In the genomic region with DNA sequence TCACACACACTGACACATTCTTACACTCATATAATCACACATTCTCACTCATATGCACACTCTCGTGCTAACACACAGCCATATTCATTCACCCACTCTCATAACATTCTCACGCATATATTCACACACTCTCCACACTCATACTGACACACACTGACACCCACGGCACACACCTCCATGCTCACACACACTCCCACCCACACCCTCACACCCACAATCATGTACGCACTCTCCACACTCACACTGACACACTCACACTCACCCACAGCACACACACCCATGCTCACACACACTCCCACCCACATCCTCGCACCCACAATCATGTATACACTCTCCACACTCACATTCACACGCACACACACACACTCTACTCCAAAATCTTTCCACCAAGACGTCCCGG, we compare ENCODE assay signal across 19 cellular contexts. TPM values are rescaled to one million over a fixed set of nuclear protein-coding genes. Genes with fewer than 3 reads are reported as not detected.
A peak's percentile ranks its signal among the peaks of the same experiment; 100 is the strongest.
DNase-seq lines count a peak whose midpoint lies in the region; ATAC-seq, FAIRE-seq and TF ChIP-seq lines count a peak whose summit lies in the region.
"Had no signal": no experiment of that assay in that cellular context is flagged by ENCODE, and none has a peak within 500 bp of the region (broad histone marks: within the 10 kb centered on the region; RNA-seq: fewer than 3 reads in every experiment).

No MANE protein-coding gene starts in this region.

- no TSS peak for BruUV-seq in GM12878 (replicated peaks; lab: Mats Ljungman, UMichigan)

- no peak for ATAC-seq in GM12878
- ATAC-seq in GM19023 (IDR thresholded peaks at IDR 0.05; ENCODE audit: unreplicated experiment), result no peak
- no peak for ATAC-seq in effector memory CD8-positive, alpha-beta T cell (replicated peaks)

- no peaks in the 10 kb centered on the region for H3K27me3 Mint-ChIP-seq in endodermal cell (ENCODE audit: insufficient read depth)
- H3K27me3 Mint-ChIP-seq in mesothelial cell of epicardium (ENCODE audit: low read depth), result no peaks in the 10 kb centered on the region
- H3K27me3 Mint-ChIP-seq in effector memory CD8-positive, alpha-beta T cell, result peaks cover 7 to 27% of the 10 kb centered on the region in 2 donors

- POLR2A ChIA-PET in GM12878 (lab: Charles Lee), result no interaction called here

- no peak for TF ChIP-seq EP300 in GM12878 (IDR thresholded peaks at IDR 0.05; ENCODE audit: borderline replicate concordance in 1 of 2, control insufficient read depth in 1 of 2, low read depth in 2 of 2, low read length in 2 of 2)
- TF ChIP-seq EP300 in suprapubic skin (IDR thresholded peaks at IDR 0.05), result no peak

- H3K4me3 ChIP-seq in GM12878 (no peak overlapping the region), endodermal cell (ENCODE audit: low read length) (no peak overlapping the region), suprapubic skin (no peak overlapping the region), vagina (no peak overlapping the region)
- H3K4me3 ChIP-seq: SJCRH30 had no signal

- in situ Hi-C loops in GM12878 (cut with MboI), result no loop called here

- no peaks in the 10 kb centered on the region for H3K79me2 ChIP-seq in GM12878 (ENCODE audit: control insufficient read depth, insufficient read depth, low read length)

- TF ChIP-seq POLR2A in GM12878 (IDR thresholded peaks at IDR 0.05; ENCODE audit: low read depth, low read length) (no peak), suprapubic skin (IDR thresholded peaks at IDR 0.05) (no peak), vagina (IDR thresholded peaks at IDR 0.05) (no peak)

- no peak overlapping the region for H3K4me2 ChIP-seq in GM12878 (ENCODE audit: control insufficient read depth, insufficient read depth)

- TF ChIP-seq CTCF in GM12878 (IDR thresholded peaks at IDR 0.05 in 2 of 3, conservative IDR thresholded peaks at IDR 0.05 in 1 of 3; ENCODE audit: control insufficient read depth in 2 of 3, extremely low read depth in 1 of 3, insufficient read depth in 1 of 3, low read depth in 3 of 3, low read length in 3 of 3) (no peak), endodermal cell (conservative IDR thresholded peaks at IDR 0.05) (no peak), mesothelial cell of epicardium (IDR thresholded peaks at IDR 0.05; ENCODE audit: unreplicated experiment) (no peak), suprapubic skin (IDR thresholded peaks at IDR 0.05) (no peak), vagina (IDR thresholded peaks at IDR 0.05) (no peak)

- H3K9ac ChIP-seq in GM12878 (ENCODE audit: control insufficient read depth, insufficient read depth, low read length) (no peak overlapping the region), endodermal cell (ENCODE audit: extremely low read depth, low read length, poor library complexity, severe bottlenecking) (no peak overlapping the region)

- no peak for DNase-seq in GM12878 (ENCODE audit: low read depth, low spot score)
- no peak for DNase-seq in endodermal cell
- no peak for DNase-seq in mesothelial cell of epicardium (ENCODE audit: low spot score in 2 of 2, unreplicated experiment in 2 of 2)
- DNase-seq in suprapubic skin (ENCODE audit: low spot score in 2 of 2), result no peak
- DNase-seq in effector memory CD8-positive, alpha-beta T cell, result no peak
- DNase-seq in vagina (ENCODE audit: extremely low spot score in 2 of 2), result no peak
- DNase-seq: Caco-2; CD4-positive, CD25-positive, alpha-beta regulatory T cell; HFFc6; Kasumi-1; NCI-H1105 treated with DMSO at 0.1 percent for 48 hours; NCI-H187; NCI-H345; NCI-H69; OCI-M1; SJCRH30 had no signal

- intact Hi-C loops in GM12878 (cut with micrococcal nuclease; ENCODE audit: unreplicated experiment) (no loop called here), vagina (cut with DNase I) (no loop called here)

- H3K4me3 Mint-ChIP-seq in endodermal cell (no peak overlapping the region), mesothelial cell of epicardium (no peak overlapping the region)
- H3K4me3 Mint-ChIP-seq in effector memory CD8-positive, alpha-beta T cell, result no peak overlapping the region
- H3K4me3 Mint-ChIP-seq: B cell; CD4-positive, CD25-positive, alpha-beta regulatory T cell; HFFc6 had no signal

- no peak for FAIRE-seq in GM12878 (lab: Jason Lieb, UNC)
- FAIRE-seq: GM19239 had no signal

- H3K27me3 ChIP-seq in GM12878 (replicated peaks in 1 of 2; ENCODE audit: control insufficient read depth in 2 of 2, insufficient read depth in 2 of 2, low read length in 1 of 2), result peaks cover 4 to 5% of the 10 kb centered on the region in 2 experiments
- no peaks in the 10 kb centered on the region for H3K27me3 ChIP-seq in endodermal cell (ENCODE audit: control insufficient read depth, insufficient read depth, low read length, poor library complexity, severe bottlenecking)
- peaks cover 4% of the 10 kb centered on the region for H3K27me3 ChIP-seq in suprapubic skin
- no peaks in the 10 kb centered on the region for H3K27me3 ChIP-seq in vagina
- H3K27me3 ChIP-seq: SJCRH30 had no signal

- H2AFZ ChIP-seq in GM12878 (ENCODE audit: control insufficient read depth, low read depth, low read length), result no peak overlapping the region

- H3K4me1 Mint-ChIP-seq in endodermal cell, result peaks cover 42% of the 10 kb centered on the region
- H3K4me1 Mint-ChIP-seq in mesothelial cell of epicardium, result peaks cover 24% of the 10 kb centered on the region
- peaks cover 11 to 15% of the 10 kb centered on the region in 2 donors for H3K4me1 Mint-ChIP-seq in effector memory CD8-positive, alpha-beta T cell (ENCODE audit: low read depth in 2 of 2)

- peaks cover 4% of the 10 kb centered on the region; the same call in 1 of the 2 replicates for H3K4me1 ChIP-seq in GM12878 (ENCODE audit: control insufficient read depth, insufficient read depth, low read length)
- peaks cover 16% of the 10 kb centered on the region for H3K4me1 ChIP-seq in endodermal cell (ENCODE audit: control insufficient read depth, insufficient read depth, low read length)
- peaks cover 21% of the 10 kb centered on the region for H3K4me1 ChIP-seq in suprapubic skin
- peaks cover 11% of the 10 kb centered on the region for H3K4me1 ChIP-seq in vagina

- H3K9me3 Mint-ChIP-seq in endodermal cell, result no peaks in the 10 kb centered on the region
- H3K9me3 Mint-ChIP-seq in mesothelial cell of epicardium, result no peaks in the 10 kb centered on the region
- no peaks in the 10 kb centered on the region for H3K9me3 Mint-ChIP-seq in effector memory CD8-positive, alpha-beta T cell
- H3K9me3 Mint-ChIP-seq: CD4-positive, CD25-positive, alpha-beta regulatory T cell; HFFc6 had no signal

- SMC1A ChIA-PET in GM12878 (lab: Charles Lee; ENCODE audit: uncharacterized antibody, unreplicated experiment), result no interaction called here

- TF ChIP-seq RAD21 in GM12878 (IDR thresholded peaks at IDR 0.05; ENCODE audit: insufficient read depth, low read depth, low read length), result no peak

- H3K27ac Mint-ChIP-seq in endodermal cell, result peak overlapping the region; percentile 32
- H3K27ac Mint-ChIP-seq in mesothelial cell of epicardium, result peak overlapping the region; percentile 1
- H3K27ac Mint-ChIP-seq in effector memory CD8-positive, alpha-beta T cell, result no peak overlapping the region
- H3K27ac Mint-ChIP-seq: B cell, HFFc6 had no signal

- no peak overlapping the region for H3K27ac ChIP-seq in GM12878 (ENCODE audit: control insufficient read depth, insufficient read depth)
- H3K27ac ChIP-seq in endodermal cell (ENCODE audit: low read depth, low read length), result no peak overlapping the region
- peak overlapping the region; percentile 46 for H3K27ac ChIP-seq in suprapubic skin
- H3K27ac ChIP-seq in vagina, result no peak overlapping the region
- H3K27ac ChIP-seq: SJCRH30 had no signal

- WGBS in GM12878 (ENCODE audit: insufficient coverage, insufficient replicate concordance, low lambda C conversion rate, missing lambda C conversion rate), result 14% methylated on average over 8 of the region's 8 CpGs
- 91 to 92% methylated on average over 4 to 8 of the region's 8 CpGs for WGBS in endodermal cell (ENCODE audit: insufficient coverage in 1 of 2, insufficient read length in 1 of 2), 2 experiments
- 58% methylated on average over 8 of the region's 8 CpGs for WGBS in suprapubic skin

- RAD21 ChIA-PET in GM12878 (lab: Charles Lee; ENCODE audit: unreplicated experiment), result no interaction called here

- H3K36me3 ChIP-seq in GM12878 (ENCODE audit: control insufficient read depth in 2 of 2, insufficient read depth in 2 of 2, low read length in 1 of 2) (no peaks in the 10 kb centered on the region), endodermal cell (ENCODE audit: control insufficient read depth, insufficient read depth, low read length) (no peaks in the 10 kb centered on the region), suprapubic skin (no peaks in the 10 kb centered on the region), vagina (no peaks in the 10 kb centered on the region)
- H3K36me3 ChIP-seq: SJCRH30 had no signal

- H3K36me3 Mint-ChIP-seq in endodermal cell (ENCODE audit: low read depth), result no peaks in the 10 kb centered on the region
- H3K36me3 Mint-ChIP-seq in mesothelial cell of epicardium, result no peaks in the 10 kb centered on the region
- H3K36me3 Mint-ChIP-seq in effector memory CD8-positive, alpha-beta T cell (ENCODE audit: insufficient read depth), result peaks cover 8% of the 10 kb centered on the region
- H3K36me3 Mint-ChIP-seq: CD4-positive, CD25-positive, alpha-beta regulatory T cell had no signal

- CTCF ChIA-PET in GM12878 (lab: Yijun Ruan, JAX), result interaction anchor here (1.4 kb wide), 1 partner anchor 11 kb away, joined by 6 read pairs; no protein-coding TSS in a partner anchor

- no peaks in the 10 kb centered on the region for H4K20me1 ChIP-seq in GM12878 (ENCODE audit: control insufficient read depth, insufficient read depth)

- no peaks in the 10 kb centered on the region for H3K9me3 ChIP-seq in GM12878 (replicated peaks; ENCODE audit: control insufficient read depth, insufficient read depth, low read length)
- H3K9me3 ChIP-seq in endodermal cell (ENCODE audit: control insufficient read depth, low read length), result no peaks in the 10 kb centered on the region
- no peaks in the 10 kb centered on the region for H3K9me3 ChIP-seq in suprapubic skin
- H3K9me3 ChIP-seq in vagina, result no peaks in the 10 kb centered on the region
- H3K9me3 ChIP-seq: Caco-2, SJCRH30 had no signal

RNA-seq across cellular contexts. Expression of a gene that starts 38.2 kb away (rescaled TPM):
- total RNA-seq in GM12878 (2013; cell fraction: nucleolus; rRNA removed), result 15.0 and 17.3 TPM in 2 replicates
- total RNA-seq in GM12878 (2014; rRNA removed) (31.9 and 38.5 TPM in 2 replicates), GM12878 (2014; rRNA removed; fragmentation: Illumina TruSeq; extraction: Trizol) (62.1 and 62.6 TPM in 2 replicates), GM12878 (2021) (29.2 and 30.0 TPM in 2 replicates), endodermal cell (10 to 100 TPM; 36.4 to 38.0 TPM), mesothelial cell of epicardium (32.3 to 37.7 TPM (median 36.9 TPM) in 3 replicates), suprapubic skin (10 to 100 TPM; 37.2 to 57.9 (median 46.2) TPM), vagina (28.7 TPM)
- 34.2 TPM for polyA plus RNA-seq in GM12878 (2011; ENCODE audit: low read depth)
- polyA plus RNA-seq in GM12878 (2011; rRNA removed) (49.2 and 80.1 TPM in 2 replicates), GM12878 (2014; fragmentation: Illumina TruSeq; extraction: Trizol) (70.5 and 76.8 TPM in 2 replicates), GM12878 (2014; fragmentation: Nextera tagmentation; extraction: Ambion mirVana) (10 to 100 TPM; 20.3 to 31.3 TPM), GM12878 (2014; rRNA removed) (32.9 and 38.0 TPM in 2 replicates), GM12878 (2016; fragmentation: Nextera tagmentation; extraction: Ambion mirVana) (10 to 100 TPM; 34.8 to 35.8 TPM)
- 12.1 and 13.2 TPM in 2 replicates for polyA plus RNA-seq in GM12878 (2011; cell fraction: cytosol; rRNA removed)
- 12.5 and 12.6 TPM in 2 replicates for polyA plus RNA-seq in GM12878 (2011; cell fraction: nucleus; rRNA removed)
- polyA plus RNA-seq in GM12878 (2012), result 68.3 and 73.1 TPM in 2 replicates
- polyA minus RNA-seq in GM12878 (2011; rRNA and poly(A)+ RNA removed), result 8.5 and 10.7 TPM in 2 replicates
- 3.2 and 5.9 TPM in 2 replicates for polyA minus RNA-seq in GM12878 (2011; cell fraction: cytosol; rRNA and poly(A)+ RNA removed)
- 6.4 and 12.8 TPM in 2 replicates for polyA minus RNA-seq in GM12878 (2011; cell fraction: nucleus; rRNA and poly(A)+ RNA removed)
- polyA plus RNA-seq in endodermal cell (2013, experiment 1 of 2), result 51.9 TPM
- 53.0 TPM for polyA plus RNA-seq in endodermal cell (2013, experiment 2 of 2)

RNA-seq across cellular contexts. Expression of a gene that starts 53.2 kb away (rescaled TPM):
- total RNA-seq in GM12878 (2013; cell fraction: nucleolus; rRNA removed), result 479 and 538 TPM in 2 replicates
- total RNA-seq in GM12878 (2014; rRNA removed) (72.1 and 84.6 TPM in 2 replicates), GM12878 (2014; rRNA removed; fragmentation: Illumina TruSeq; extraction: Trizol) (114 and 115 TPM in 2 replicates), GM12878 (2021) (67.4 and 78.2 TPM in 2 replicates), endodermal cell (10 to 100 TPM; 90.3 to 92.5 TPM), mesothelial cell of epicardium (133 to 158 TPM (median 150 TPM) in 3 replicates), suprapubic skin (100 to 1,000 TPM in 3 of 4 donors, 10 to 100 TPM in 1; 78.9 to 304 (median 120) TPM), vagina (163 TPM)
- polyA plus RNA-seq in GM12878 (2011; ENCODE audit: low read depth), result 90.1 TPM
- polyA plus RNA-seq in GM12878 (2011; rRNA removed) (128 and 232 TPM in 2 replicates), GM12878 (2014; fragmentation: Illumina TruSeq; extraction: Trizol) (88.5 and 118 TPM in 2 replicates), GM12878 (2014; fragmentation: Nextera tagmentation; extraction: Ambion mirVana) (10 to 100 TPM; 23.5 to 48.3 TPM), GM12878 (2014; rRNA removed) (103 and 125 TPM in 2 replicates), GM12878 (2016; fragmentation: Nextera tagmentation; extraction: Ambion mirVana) (10 to 100 TPM; 91.5 to 99.1 TPM)
- 69.9 and 105 TPM in 2 replicates for polyA plus RNA-seq in GM12878 (2011; cell fraction: cytosol; rRNA removed)
- polyA plus RNA-seq in GM12878 (2011; cell fraction: nucleus; rRNA removed), result 436 and 505 TPM in 2 replicates
- polyA plus RNA-seq in GM12878 (2012), result 121 and 150 TPM in 2 replicates
- polyA minus RNA-seq in GM12878 (2011; rRNA and poly(A)+ RNA removed), result 72.9 and 96.0 TPM in 2 replicates
- polyA minus RNA-seq in GM12878 (2011; cell fraction: cytosol; rRNA and poly(A)+ RNA removed), result 36.5 and 49.1 TPM in 2 replicates
- polyA minus RNA-seq in GM12878 (2011; cell fraction: nucleus; rRNA and poly(A)+ RNA removed), result 150 and 177 TPM in 2 replicates
- 70.9 TPM for polyA plus RNA-seq in endodermal cell (2013, experiment 1 of 2)
- 67.3 TPM for polyA plus RNA-seq in endodermal cell (2013, experiment 2 of 2)

Comparison
In these comparisons a context has a peak if more than half of its experiments do, and no peak if none do; other contexts are left out.
1. H3K27ac Mint-ChIP-seq: peak in endodermal cell (single experiment) and mesothelial cell of epicardium (single experiment); none in effector memory CD8-positive, alpha-beta T cell (0 of 2).